In the genomic region with DNA sequence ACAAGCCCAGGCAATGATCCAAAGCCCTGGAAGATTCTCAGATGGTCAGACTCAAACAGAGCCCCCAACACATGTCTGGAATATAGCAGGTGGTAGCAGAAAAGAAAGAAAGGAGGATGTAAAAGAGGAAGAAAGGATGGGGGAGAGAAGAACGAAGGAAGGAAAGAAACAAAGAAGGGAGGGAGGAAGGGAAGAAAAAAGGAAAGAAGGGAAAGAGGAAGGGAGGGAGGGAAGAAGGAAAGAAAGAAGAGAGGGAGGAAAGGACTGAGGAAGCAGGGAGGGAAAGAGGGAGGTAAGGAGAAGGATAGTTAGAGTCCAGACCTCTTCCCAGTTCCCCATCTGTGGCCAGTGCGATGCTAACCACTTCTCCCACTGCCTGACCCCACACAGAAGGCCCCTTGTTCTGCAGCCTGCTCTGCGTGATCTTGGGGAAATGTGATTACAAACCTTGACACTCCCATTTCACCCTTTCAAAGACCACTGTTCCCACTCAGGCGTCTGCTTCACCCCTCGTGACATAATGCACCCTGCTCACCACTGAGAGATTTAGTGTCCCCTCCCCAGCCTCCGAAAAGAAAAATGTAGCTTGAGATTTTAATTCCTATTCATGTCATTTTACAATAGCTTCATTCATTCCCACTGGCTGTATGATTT, we compare ENCODE assay signal across 16 cellular contexts.
DNase-seq lines count a peak whose midpoint lies in the region; ATAC-seq, FAIRE-seq and TF ChIP-seq lines count a peak whose summit lies in the region.
"Had no signal": no experiment of that assay in that cellular context is flagged by ENCODE, and none has a peak within 500 bp of the region (broad histone marks: within the 10 kb centered on the region; RNA-seq: fewer than 3 reads in every experiment).

No MANE protein-coding gene starts in this region.

- no peaks in the 10 kb centered on the region for H3K9me3 Mint-ChIP-seq in stimulated activated naive CD8-positive, alpha-beta T cell treated with anti-CD3 and anti-CD28 coated beads, Interleukin-15, amount 100 ng/mL, for 72 hours
- H3K9me3 Mint-ChIP-seq: CD4-positive, alpha-beta T cell had no signal

- H2AK5ac ChIP-seq in H1 (ENCODE audit: low read depth, low read length) (no peak overlapping the region), neuronal stem cell (ENCODE audit: low read depth, low read length) (no peak overlapping the region)

- no peak for DNase-seq in stimulated activated naive CD8-positive, alpha-beta T cell treated with anti-CD3 and anti-CD28 coated beads, Interleukin-15, amount 100 ng/mL, for 72 hours
- DNase-seq in stimulated activated naive CD8-positive, alpha-beta T cell treated with anti-CD3 and anti-CD28 coated beads, Interleukin-15, Interleukin-2, amounts not matched to agents 100 U/mL and 50 U/mL, for 24 hours = no peak
- no peak for DNase-seq in H1 (ENCODE audit: low read depth in 1 of 2, low spot score in 2 of 2)
- no peak for DNase-seq in neuronal stem cell (ENCODE audit: low spot score)
- DNase-seq in HepG2 (ENCODE audit: low spot score) = no peak
- DNase-seq in D341Med (ENCODE audit: low spot score) = no peak
- no peak for DNase-seq in upper lobe of left lung
- DNase-seq in NCI-H524 (lab: John Stamatoyannopoulos, UW) = no peak
- DNase-seq: CD4-positive, alpha-beta T cell; Karpas-422; NCI-H1930; NCI-H2171; NCI-H82 had no signal

- H3K4me3 ChIP-seq in H1 (ENCODE audit: extremely low read depth in 1 of 4, insufficient read depth in 2 of 4, low read depth in 3 of 4, low read length in 4 of 4) = no peak overlapping the region
- H3K4me3 ChIP-seq in neuronal stem cell (ENCODE audit: low read length in 2 of 2) = no peak overlapping the region
- H3K4me3 ChIP-seq in HepG2 (replicated peaks in 1 of 3; ENCODE audit: insufficient read depth in 1 of 3, low read depth in 2 of 3, low read length in 3 of 3) = no peak overlapping the region
- H3K4me3 ChIP-seq in upper lobe of left lung = no peak overlapping the region

- H3K4me3 Mint-ChIP-seq in stimulated activated naive CD8-positive, alpha-beta T cell treated with anti-CD3 and anti-CD28 coated beads, Interleukin-15, amount 100 ng/mL, for 72 hours = no peak overlapping the region
- H3K4me3 Mint-ChIP-seq: CD4-positive, alpha-beta T cell had no signal

- intact Hi-C loops in HepG2 (cut with micrococcal nuclease; ENCODE audit: unreplicated experiment) = no loop called here

- H3K9ac ChIP-seq in H1 (replicated peaks in 1 of 4; ENCODE audit: extremely low read depth in 1 of 4, low read depth in 3 of 4, low read length in 3 of 4) (no peak overlapping the region), neuronal stem cell (ENCODE audit: low read depth, low read length, poor library complexity) (no peak overlapping the region), HepG2 (ENCODE audit: insufficient read depth, low read depth, low read length) (no peak overlapping the region)

- no peak overlapping the region for H2BK12ac ChIP-seq in H1 (ENCODE audit: low read depth, low read length)
- H2BK12ac ChIP-seq in neuronal stem cell (ENCODE audit: low read length) = no peak overlapping the region

- H2BK20ac ChIP-seq in H1 (ENCODE audit: low read length) = no peak overlapping the region

- TF ChIP-seq RAD21 in H1 (IDR thresholded peaks at IDR 0.05 in 1 of 2, conservative IDR thresholded peaks at IDR 0.05 in 1 of 2; ENCODE audit: low read depth in 2 of 2, low read length in 2 of 2) (no peak), HepG2 (CRISPR knock-in tag; IDR thresholded peaks at IDR 0.05) (no peak)

- H4K20me1 ChIP-seq in H1 (replicated peaks in 1 of 2; ENCODE audit: control insufficient read depth in 1 of 2, insufficient read depth in 2 of 2, low read length in 2 of 2) (no peaks in the 10 kb centered on the region), HepG2 (ENCODE audit: insufficient read depth, low read length) (no peaks in the 10 kb centered on the region)

- H2AFZ ChIP-seq in H1 (ENCODE audit: low read length) = no peak overlapping the region
- peak overlapping the region; percentile 9 for H2AFZ ChIP-seq in neuronal stem cell (ENCODE audit: low read length)
- no peak overlapping the region for H2AFZ ChIP-seq in HepG2 (ENCODE audit: low read length)

- FAIRE-seq in H1 (lab: Jason Lieb, UNC) (no peak), HepG2 (lab: Jason Lieb, UNC) (no peak)
- FAIRE-seq: A204.1 had no signal

- TF ChIP-seq POLR2A in H1 (IDR thresholded peaks at IDR 0.05; ENCODE audit: control extremely low read depth in 1 of 2, low read depth in 2 of 2, low read length in 2 of 2) = no peak
- TF ChIP-seq POLR2A in HepG2 (IDR thresholded peaks at IDR 0.05; ENCODE audit: insufficient read depth in 1 of 2, low read depth in 2 of 2, low read length in 2 of 2) = no peak
- TF ChIP-seq POLR2A in upper lobe of left lung (IDR thresholded peaks at IDR 0.05) = no peak

- H3K27me3 ChIP-seq in H1 (replicated peaks in 1 of 4; ENCODE audit: control insufficient read depth in 3 of 4, extremely low read depth in 1 of 4, insufficient read depth in 3 of 4, low read length in 3 of 4) = no peaks in the 10 kb centered on the region
- no peaks in the 10 kb centered on the region for H3K27me3 ChIP-seq in neuronal stem cell (ENCODE audit: control insufficient read depth in 3 of 3, insufficient read depth in 3 of 3, low read depth in 1 of 3, low read length in 3 of 3)
- H3K27me3 ChIP-seq in HepG2 (ENCODE audit: control insufficient read depth in 1 of 2, insufficient read depth in 2 of 2, low read length in 2 of 2) = no peaks in the 10 kb centered on the region; a peak in 1 of 5 replicates
- H3K27me3 ChIP-seq in upper lobe of left lung = no peaks in the 10 kb centered on the region

- H3K23ac ChIP-seq in H1 (ENCODE audit: insufficient read length) (no peak overlapping the region), neuronal stem cell (ENCODE audit: low read depth, low read length, poor library complexity) (no peak overlapping the region)

- no peak overlapping the region for H2BK15ac ChIP-seq in H1 (ENCODE audit: low read length)
- H2BK15ac ChIP-seq in neuronal stem cell (ENCODE audit: low read length) = no peak overlapping the region

- no peak overlapping the region for H3K4me2 ChIP-seq in H1 (ENCODE audit: insufficient read depth in 1 of 2, low read depth in 2 of 2, low read length in 2 of 2)
- H3K4me2 ChIP-seq in neuronal stem cell (ENCODE audit: insufficient read depth, low read length, poor library complexity, severe bottlenecking) = no peak overlapping the region
- no peak overlapping the region for H3K4me2 ChIP-seq in HepG2 (ENCODE audit: low read depth, low read length)

- H2BK5ac ChIP-seq in H1 (ENCODE audit: low read depth, low read length) (peak overlapping the region; percentile 75; the same call in 1 of the 2 replicates), neuronal stem cell (ENCODE audit: low read length) (no peak overlapping the region)

- no peak overlapping the region for H4K8ac ChIP-seq in H1 (ENCODE audit: extremely low read depth, insufficient read depth, low read length)
- H4K8ac ChIP-seq in neuronal stem cell (ENCODE audit: low read depth, low read length) = no peak overlapping the region

- H3K56ac ChIP-seq in H1 (replicated peaks; ENCODE audit: insufficient read length, low read depth, low read length) = no peak overlapping the region

- in situ Hi-C loops in HepG2 (cut with HindIII; ENCODE audit: extremely low pct_ligation_motif_present, low pct_unique_long_range_greater_than_20kb) = no loop called here

- H3K27ac ChIP-seq in H1 (ENCODE audit: low read depth, low read length) (no peak overlapping the region), neuronal stem cell (replicated peaks; ENCODE audit: low read length) (no peak overlapping the region), HepG2 (ENCODE audit: extremely low read length, insufficient read depth, low read length) (no peak overlapping the region), upper lobe of left lung (no peak overlapping the region)

- H2BK120ac ChIP-seq in H1 (replicated peaks; ENCODE audit: low read depth, low read length) (no peak overlapping the region), neuronal stem cell (ENCODE audit: low read depth, low read length) (no peak overlapping the region)

- peak overlapping the region; percentile 75 to 79 for H3K27ac Mint-ChIP-seq in stimulated activated naive CD8-positive, alpha-beta T cell treated with anti-CD3 and anti-CD28 coated beads, Interleukin-15, amount 100 ng/mL, for 72 hours
- H3K27ac Mint-ChIP-seq: CD4-positive, alpha-beta T cell had no signal

- H3K23me2 ChIP-seq in H1 (ENCODE audit: low read depth, low read length) = no peaks in the 10 kb centered on the region

- 85 to 100% methylated on average over 1 to 6 of the region's 6 CpGs for WGBS in H1 (ENCODE audit: extremely low coverage in 1 of 2, insufficient coverage in 1 of 2, insufficient read length in 1 of 2, insufficient replicate concordance in 2 of 2, low coverage in 1 of 2, low lambda C conversion rate in 2 of 2, missing lambda C conversion rate in 1 of 2), 2 experiments
- WGBS in neuronal stem cell (ENCODE audit: extremely low coverage in 2 of 2, insufficient read length in 2 of 2, insufficient replicate concordance in 1 of 2), 2 donors = no CpG with 5 or more reads among the region's 6 CpGs
- 2% methylated on average over 6 of the region's 6 CpGs for WGBS in HepG2 (ENCODE audit: low lambda C conversion rate)
- 57 to 62% methylated on average over 6 of the region's 6 CpGs for WGBS in upper lobe of left lung, 2 donors

- H4K5ac ChIP-seq in H1 (ENCODE audit: insufficient read length, low read depth, low read length) = no peak overlapping the region

- H3K14ac ChIP-seq in H1 (ENCODE audit: insufficient read length) = no peak overlapping the region
- H3K14ac ChIP-seq in neuronal stem cell (ENCODE audit: low read length) = no peak overlapping the region

- no peaks in the 10 kb centered on the region for H3K27me3 Mint-ChIP-seq in stimulated activated naive CD8-positive, alpha-beta T cell treated with anti-CD3 and anti-CD28 coated beads, Interleukin-15, amount 100 ng/mL, for 72 hours
- H3K27me3 Mint-ChIP-seq: CD4-positive, alpha-beta T cell had no signal

- ATAC-seq in stimulated activated naive CD8-positive, alpha-beta T cell treated with anti-CD3 and anti-CD28 coated beads, Interleukin-15, amount 100 ng/mL, for 72 hours = no peak
- ATAC-seq in stimulated activated naive CD8-positive, alpha-beta T cell treated with anti-CD3 and anti-CD28 coated beads, Interleukin-15, Interleukin-2, amounts not matched to agents 100 U/mL and 50 U/mL, for 24 hours = no peak
- ATAC-seq in HepG2 (no peak), upper lobe of left lung (ENCODE audit: low FRiP score in 2 of 2) (no peak)
- ATAC-seq: Panc1, Right ventricle myocardium inferior had no signal

- BruUV-seq in HepG2 (replicated peaks; lab: Mats Ljungman, UMichigan) = no TSS peak

- H3K79me1 ChIP-seq in H1 (ENCODE audit: low read depth, low read length) (no peaks in the 10 kb centered on the region), neuronal stem cell (ENCODE audit: low read depth, low read length) (no peaks in the 10 kb centered on the region)

- no peaks in the 10 kb centered on the region for H3K36me3 ChIP-seq in H1 (ENCODE audit: control insufficient read depth in 2 of 4, insufficient read depth in 4 of 4, low read length in 3 of 4)
- no peaks in the 10 kb centered on the region for H3K36me3 ChIP-seq in neuronal stem cell (replicated peaks in 1 of 2; ENCODE audit: control insufficient read depth in 2 of 2, insufficient read depth in 2 of 2, low read length in 2 of 2)
- H3K36me3 ChIP-seq in HepG2 (replicated peaks in 1 of 2; ENCODE audit: control insufficient read depth in 1 of 2, insufficient read depth in 2 of 2, low read length in 2 of 2) = no peaks in the 10 kb centered on the region
- no peaks in the 10 kb centered on the region for H3K36me3 ChIP-seq in upper lobe of left lung

- H3K4me1 ChIP-seq in H1 (replicated peaks in 1 of 4; ENCODE audit: control insufficient read depth in 3 of 4, insufficient read depth in 4 of 4, low read length in 3 of 4) = no peaks in the 10 kb centered on the region
- peaks cover 0 to 5% of the 10 kb centered on the region in 2 donors for H3K4me1 ChIP-seq in neuronal stem cell (ENCODE audit: control insufficient read depth in 2 of 2, insufficient read depth in 1 of 2, low read depth in 1 of 2, low read length in 2 of 2)
- no peaks in the 10 kb centered on the region for H3K4me1 ChIP-seq in HepG2 (ENCODE audit: insufficient read depth, low read length)
- no peaks in the 10 kb centered on the region for H3K4me1 ChIP-seq in upper lobe of left lung

- TF ChIP-seq EP300 in H1 (IDR thresholded peaks at IDR 0.05; ENCODE audit: borderline replicate concordance in 1 of 2, low read depth in 2 of 2, low read length in 2 of 2) = no peak
- no peak for TF ChIP-seq EP300 in HepG2 (IDR thresholded peaks at IDR 0.05; ENCODE audit: low read depth in 2 of 2, low read length in 2 of 2)
- no peak for TF ChIP-seq EP300 in HepG2 (CRISPR knock-in tag; IDR thresholded peaks at IDR 0.05; ENCODE audit: borderline replicate concordance)
- no peak for TF ChIP-seq EP300 in upper lobe of left lung (IDR thresholded peaks at IDR 0.05)

- CTCF ChIA-PET in H1 (lab: Charles Lee; ENCODE audit: partially characterized antibody) (interaction anchor here (1.2 to 1.3 kb wide), 2 partner anchors 14 to 353 kb away, joined by 3 read pairs; no protein-coding TSS in a partner anchor), HepG2 (lab: Yijun Ruan, JAX; ENCODE audit: low intra/inter-chr PET ratio, low total read pairs) (no interaction called here)

- H4K91ac ChIP-seq in H1 (replicated peaks; ENCODE audit: insufficient read length, low read length) (no peak overlapping the region), neuronal stem cell (ENCODE audit: low read depth, low read length, poor library complexity) (no peak overlapping the region)

- POLR2A ChIA-PET in H1 (lab: Charles Lee; ENCODE audit: partially characterized antibody) (no interaction called here), HepG2 (lab: Yijun Ruan, JAX) (no interaction called here)

- peaks cover 18% of the 10 kb centered on the region for H3K4me1 Mint-ChIP-seq in stimulated activated naive CD8-positive, alpha-beta T cell treated with anti-CD3 and anti-CD28 coated beads, Interleukin-15, amount 100 ng/mL, for 72 hours

- H3K79me2 ChIP-seq in H1 (ENCODE audit: control insufficient read depth in 1 of 2, insufficient read depth in 2 of 2, low read length in 2 of 2) = no peaks in the 10 kb centered on the region
- no peaks in the 10 kb centered on the region for H3K79me2 ChIP-seq in HepG2 (ENCODE audit: insufficient read depth, low read length)

- H3K4ac ChIP-seq in H1 (replicated peaks; ENCODE audit: insufficient read length, low read depth, low read length) (no peak overlapping the region), neuronal stem cell (ENCODE audit: low read length) (no peak overlapping the region)

- no peaks in the 10 kb centered on the region for H3K9me3 ChIP-seq in H1 (ENCODE audit: insufficient read depth in 2 of 2, low read depth in 1 of 2, low read length in 1 of 2)
- no peaks in the 10 kb centered on the region for H3K9me3 ChIP-seq in neuronal stem cell (replicated peaks in 1 of 2; ENCODE audit: control insufficient read depth in 2 of 2, insufficient read depth in 1 of 2, low read depth in 1 of 2, low read length in 2 of 2)
- no peaks in the 10 kb centered on the region for H3K9me3 ChIP-seq in HepG2 (ENCODE audit: low read length)
- H3K9me3 ChIP-seq in upper lobe of left lung = no peaks in the 10 kb centered on the region

- no peak for TF ChIP-seq CTCF in H1 (IDR thresholded peaks at IDR 0.05; ENCODE audit: control extremely low read depth in 1 of 3, insufficient read depth in 1 of 3, low read depth in 1 of 3, low read length in 3 of 3)
- no peak for TF ChIP-seq CTCF in HepG2 (CRISPR knock-in tag; IDR thresholded peaks at IDR 0.05)
- no peak for TF ChIP-seq CTCF in upper lobe of left lung (IDR thresholded peaks at IDR 0.05)

- no peak overlapping the region for H3K18ac ChIP-seq in H1 (ENCODE audit: extremely low read depth, low read length)
- peak overlapping the region; percentile 38 for H3K18ac ChIP-seq in neuronal stem cell (ENCODE audit: low read length)
